Comparison of ENCODE assay signal across 8 cellular contexts in genomic region chr10:102917314-102917961, GRCh38. TPM values are rescaled to one million over a fixed set of nuclear protein-coding genes. Genes with fewer than 3 reads are reported as not detected.
DNase-seq lines count a peak whose midpoint lies in the region; ATAC-seq and TF ChIP-seq lines count a peak whose summit lies in the region.

No MANE protein-coding gene starts in this region.

- H3K4me1 ChIP-seq in Caco-2 (peaks cover 5% of the 10 kb centered on the region), RWPE2 (ENCODE audit: insufficient read depth, poor library complexity, severe bottlenecking) (peaks cover 5% of the 10 kb centered on the region), gastroesophageal sphincter (peaks cover 0 to 50% (median 24%) of the 10 kb centered on the region in 3 donors), neutrophil (ENCODE audit: control insufficient read depth in 1 of 2, insufficient read depth in 1 of 2, low read depth in 1 of 2, low read length in 1 of 2) (peaks cover 35 to 37% of the 10 kb centered on the region in 2 experiments), stomach smooth muscle (ENCODE audit: control insufficient read depth, insufficient read depth, low read length) (peaks cover 30% of the 10 kb centered on the region)

- peaks cover 24% of the 10 kb centered on the region for H3K4me1 Mint-ChIP-seq in Caco-2 (ENCODE audit: low read depth, unreplicated experiment)

- peak overlapping the region; percentile 56 for H3K4me3 ChIP-seq in Caco-2 (ENCODE audit: low read depth, low read length)
- peak overlapping the region; percentile 63 for H3K4me3 ChIP-seq in RWPE2 (ENCODE audit: severe bottlenecking)
- peak overlapping the region; percentile 27 to 98 for H3K4me3 ChIP-seq in gastroesophageal sphincter
- peak overlapping the region; percentile 82 to 98 for H3K4me3 ChIP-seq in neutrophil (ENCODE audit: low read depth in 1 of 2, low read length in 1 of 2)
- H3K4me3 ChIP-seq in stomach smooth muscle (ENCODE audit: low read length in 2 of 2) = peak overlapping the region; percentile 94 to 95

- no peak for TF ChIP-seq EP300 in gastroesophageal sphincter (IDR thresholded peaks at IDR 0.05)

- BruUV-seq in Caco-2 (replicated peaks; lab: Mats Ljungman, UMichigan) = TSS peak; percentile 72

- H3K27me3 ChIP-seq in Caco-2 (replicated peaks; ENCODE audit: control insufficient read depth, insufficient read depth, low read length) (no peaks in the 10 kb centered on the region), RWPE2 (ENCODE audit: insufficient read depth, poor library complexity, severe bottlenecking) (no peaks in the 10 kb centered on the region), gastroesophageal sphincter (no peaks in the 10 kb centered on the region), neutrophil (peaks cover 56% of the 10 kb centered on the region), stomach smooth muscle (ENCODE audit: control insufficient read depth in 1 of 2, insufficient read depth in 2 of 2, low read length in 2 of 2) (no peaks in the 10 kb centered on the region)

- CTCF ChIA-PET in Caco-2 (lab: Charles Lee) = interaction anchor here (0.6 to 2.8 kb wide), 30 partner anchors 15 to 334 kb away, joined by 3 to 24 read pairs (median 4); partner anchors contain the start of genes ARL3, AS3MT, NT5C2 and SFXN2

- H3K27ac Mint-ChIP-seq in Caco-2 (ENCODE audit: unreplicated experiment) = peak overlapping the region; percentile 91

- peak overlapping the region in 1 of 2 donors; percentile 29 for H3K9ac ChIP-seq in stomach smooth muscle (ENCODE audit: low read length in 2 of 2)

- no peaks in the 10 kb centered on the region for H3K27me3 Mint-ChIP-seq in Caco-2 (ENCODE audit: insufficient read depth, unreplicated experiment)

- H3K9me3 ChIP-seq in Caco-2 = no peaks in the 10 kb centered on the region
- no peaks in the 10 kb centered on the region for H3K9me3 ChIP-seq in RWPE2 (ENCODE audit: severe bottlenecking)
- no peaks in the 10 kb centered on the region for H3K9me3 ChIP-seq in gastroesophageal sphincter
- H3K9me3 ChIP-seq in neutrophil = no peaks in the 10 kb centered on the region
- H3K9me3 ChIP-seq in stomach smooth muscle (ENCODE audit: control insufficient read depth in 2 of 2, low read length in 2 of 2) = no peaks in the 10 kb centered on the region

- POLR2A ChIA-PET in Caco-2 (lab: Charles Lee) = interaction anchor here (0.6 to 1.0 kb wide), 4 partner anchors 12 to 425 kb away, joined by 3 to 8 read pairs (median 6); partner anchors contain the start of gene WBP1L

- H3K27ac ChIP-seq in RWPE2 (ENCODE audit: poor library complexity, severe bottlenecking) (no peak overlapping the region), gastroesophageal sphincter (peak overlapping the region; percentile 1 to 93 (median 92)), neutrophil (peak overlapping the region; percentile 82), stomach smooth muscle (ENCODE audit: low read length) (peak overlapping the region; percentile 76)

- peaks cover 14% of the 10 kb centered on the region for H3K36me3 Mint-ChIP-seq in Caco-2 (ENCODE audit: insufficient read depth, unreplicated experiment)

- peak; percentile 37 for ATAC-seq in GM21381 (IDR thresholded peaks at IDR 0.05; ENCODE audit: unreplicated experiment)
- peak; percentile 54 for ATAC-seq in RWPE2 (ENCODE audit: low read depth)
- peak; percentile 69 for ATAC-seq in gastroesophageal sphincter

- DNase-seq in Caco-2 (peak; percentile 85 to 89), HT1080 (ENCODE audit: low read depth) (peak; percentile 22), RWPE2 (ENCODE audit: low spot score) (peak; percentile 78)
- peak; percentile 74 for DNase-seq in activated gamma-delta T cell treated with anti-CD3 and anti-CD28 coated beads, Interleukin-2, amount 50 U/mL, for 16 hours (ENCODE audit: low read depth)

- intact Hi-C loops in Caco-2 (cut with micrococcal nuclease; ENCODE audit: unreplicated experiment) = loop anchor here (1.0 to 5.0 kb wide), 5 partner anchors 46 to 450 kb away; partner anchors contain the start of gene TAF5

- no peaks in the 10 kb centered on the region for H3K9me3 Mint-ChIP-seq in Caco-2 (ENCODE audit: unreplicated experiment)

- H3K36me3 ChIP-seq in Caco-2 (ENCODE audit: control insufficient read depth, insufficient read depth, low read length) = no peaks in the 10 kb centered on the region; the same call in 1 of the 2 replicates
- H3K36me3 ChIP-seq in RWPE2 (ENCODE audit: low read depth) = no peaks in the 10 kb centered on the region
- no peaks in the 10 kb centered on the region for H3K36me3 ChIP-seq in gastroesophageal sphincter
- H3K36me3 ChIP-seq in neutrophil = no peaks in the 10 kb centered on the region
- no peaks in the 10 kb centered on the region for H3K36me3 ChIP-seq in stomach smooth muscle (ENCODE audit: control insufficient read depth in 2 of 2, insufficient read depth in 2 of 2, low read length in 2 of 2)

- TF ChIP-seq CTCF in Caco-2 (IDR thresholded peaks at IDR 0.05; ENCODE audit: insufficient read depth in 1 of 2, low read depth in 1 of 2, low read length in 1 of 2, severe bottlenecking in 1 of 2, unreplicated experiment in 1 of 2) = peak; percentile 97 to 98
- peak; percentile 98 for TF ChIP-seq CTCF in RWPE2 (IDR thresholded peaks at IDR 0.05; ENCODE audit: poor library complexity, severe bottlenecking)
- peak; percentile 96 to 100 (median 98) for TF ChIP-seq CTCF in gastroesophageal sphincter (IDR thresholded peaks at IDR 0.05)
- TF ChIP-seq CTCF in neutrophil (IDR thresholded peaks at IDR 0.05) = peak; percentile 96

- no peak for TF ChIP-seq POLR2A in gastroesophageal sphincter (IDR thresholded peaks at IDR 0.05)

- WGBS in gastroesophageal sphincter (ENCODE audit: low coverage in 1 of 2), 2 donors = 0% methylated on average over 1 of the region's 45 CpGs

- H3K4me3 Mint-ChIP-seq in Caco-2 (ENCODE audit: unreplicated experiment) = peak overlapping the region; percentile 74

RNA-seq across cellular contexts. Expression of gene CNNM2, which starts 0.7 kb away (rescaled TPM):
- total RNA-seq in Caco-2 (2022) = 14.1 and 16.1 TPM in 2 replicates
- total RNA-seq in HT1080 (2014; rRNA removed; shearing (Covaris generic)) = 3.6 and 4.7 TPM in 2 replicates
- polyA plus RNA-seq in HT1080 (2015; cell fraction: cytosol; rRNA removed) = 4.5 and 5.2 TPM in 2 replicates
- 5.9 and 7.9 TPM in 2 replicates for polyA plus RNA-seq in HT1080 (2015; cell fraction: nucleus; rRNA removed)
- total RNA-seq in gastroesophageal sphincter = 10 to 100 TPM in 1 of 4 donors, 1 to 10 TPM in 3; 3.8 to 10.7 (median 7.5) TPM

RNA-seq across cellular contexts. Expression of gene AS3MT, which starts 48.2 kb away (rescaled TPM):
- total RNA-seq in Caco-2 (2022) = 6.4 and 8.6 TPM in 2 replicates
- 0.14 TPM in 1 of 2 replicates, not detected in the other for total RNA-seq in HT1080 (2014; rRNA removed; shearing (Covaris generic))
- polyA plus RNA-seq in HT1080 (2015; cell fraction: cytosol; rRNA removed) = 0.80 and 1.2 TPM in 2 replicates
- 0.55 and 1.1 TPM in 2 replicates for polyA plus RNA-seq in HT1080 (2015; cell fraction: nucleus; rRNA removed)
- 10 to 100 TPM in 1 of 4 donors, 1 to 10 TPM in 3; 5.1 to 13.1 (median 8.9) TPM for total RNA-seq in gastroesophageal sphincter

Comparison
In these comparisons a context has a peak if more than half of its experiments do, and no peak if none do; other contexts are left out.
1. DNase-seq: peak in every context shown above with its lines; median percentile 87 in Caco-2; 78 in RWPE2; 74 in activated gamma-delta T cell treated with anti-CD3 and anti-CD28 coated beads, Interleukin-2, amount 50 U/mL, for 16 hours; 22 in HT1080.